ENCODE assay signal across 18 cellular contexts in genomic region chr7:17530249-17530648, GRCh38.
A peak's percentile ranks its signal among the peaks of the same experiment; 100 is the strongest.
DNase-seq lines count a peak whose midpoint lies in the region; ATAC-seq and TF ChIP-seq lines count a peak whose summit lies in the region.
"Had no signal": no experiment of that assay in that cellular context is flagged by ENCODE, and none has a peak within 500 bp of the region (broad histone marks: within the 10 kb centered on the region; RNA-seq: fewer than 3 reads in every experiment).

No MANE protein-coding gene starts in this region.

- DNase-seq in AG04449 (ENCODE audit: low read depth, low spot score) (peak; percentile 82), Panc1 (ENCODE audit: low read depth, low spot score) (no peak), fibroblast of peridontal ligament (ENCODE audit: extremely low read depth) (peak; percentile 49), myocyte (ENCODE audit: low read depth) (peak; percentile 43), globus pallidus (ENCODE audit: low spot score) (no peak), hepatic stellate cell (ENCODE audit: low spot score) (no peak)
- DNase-seq: activated CD4-positive, alpha-beta T cell treated with anti-CD3 and anti-CD28 coated beads, Interleukin-2, amount 10 ng/mL, durations not matched to agents 7 days and 5 days; activated T-cell treated with anti-CD3 and anti-CD28 coated beads, Interleukin-2, amount 50 U/mL, for 72 hours; amygdala; effector memory CD8-positive, alpha-beta T cell; hippocampal formation; PC-9; posterior cingulate gyrus; stimulated activated CD4-positive, alpha-beta T cell treated with anti-CD3 and anti-CD28 coated beads, Interleukin-1b, Interleukin-23, amount 100 ng/mL, for 48 hours; stimulated activated CD8-positive, alpha-beta memory T cell treated with anti-CD3 and anti-CD28 coated beads, Interleukin-4, amount 100 ng/mL, for 48 hours had no signal

- ATAC-seq in Panc1 (no peak), HG03469 (IDR thresholded peaks at IDR 0.05; ENCODE audit: unreplicated experiment) (no peak), HG03520 (IDR thresholded peaks at IDR 0.05; ENCODE audit: unreplicated experiment) (no peak)
- ATAC-seq: effector memory CD8-positive, alpha-beta T cell had no signal

- no peaks in the 10 kb centered on the region for H3K36me3 ChIP-seq in Panc1 (ENCODE audit: control insufficient read depth, insufficient read depth, low read length)
- H3K36me3 ChIP-seq: tibial nerve had no signal

- no TSS peak for BruUV-seq in Panc1 (replicated peaks; lab: Mats Ljungman, UMichigan)

- no peaks in the 10 kb centered on the region for H3K27me3 ChIP-seq in Panc1 (ENCODE audit: control insufficient read depth, insufficient read depth, low read length)
- H3K27me3 ChIP-seq: tibial nerve had no signal

- CTCF ChIA-PET in AG04449 (lab: Yijun Ruan, JAX) = no interaction called here
- CTCF ChIA-PET in Panc1 (lab: Charles Lee) = no interaction called here

- in situ Hi-C loops in Panc1 (cut with HindIII; ENCODE audit: low pct_unique_long_range_greater_than_20kb, low sequenced_read_pairs) = no loop called here

- no peaks in the 10 kb centered on the region for H3K4me1 ChIP-seq in Panc1 (ENCODE audit: control insufficient read depth, insufficient read depth, low read length)

- intact Hi-C loops in Panc1 (cut with micrococcal nuclease; ENCODE audit: unreplicated experiment) = no loop called here

- POLR2A ChIA-PET in AG04449 (lab: Yijun Ruan, JAX) = interaction anchor here (0.5 kb wide), 1 partner anchor 63 kb away, joined by 3 read pairs; no protein-coding TSS in a partner anchor
- POLR2A ChIA-PET in Panc1 (lab: Charles Lee) = no interaction called here

- no peaks in the 10 kb centered on the region for H3K9me3 ChIP-seq in Panc1 (ENCODE audit: control insufficient read depth, insufficient read depth, low read depth, low read length)
- H3K9me3 ChIP-seq: tibial nerve had no signal

- TF ChIP-seq CTCF in AG04449 (IDR thresholded peaks at IDR 0.05; ENCODE audit: insufficient read depth, low read length, missing control alignments) (no peak), Panc1 (IDR thresholded peaks at IDR 0.05) (no peak)

- H3K4me3 ChIP-seq in AG04449 (ENCODE audit: low read depth, low read length) (no peak overlapping the region), Panc1 (ENCODE audit: low read depth in 2 of 2, low read length in 2 of 2) (no peak overlapping the region)
- H3K4me3 ChIP-seq: PC-9, tibial nerve had no signal

- peak overlapping the region; percentile 8; the same call in 1 of the 2 replicates for H3K27ac ChIP-seq in Panc1 (ENCODE audit: low read length)
- H3K27ac ChIP-seq: PC-9 had no signal

Comparison
In these comparisons a context has a peak if more than half of its experiments do, and no peak if none do; other contexts are left out.
1. DNase-seq: peak in AG04449 (single experiment), fibroblast of peridontal ligament (single experiment) and myocyte (single experiment); none in Panc1 (single experiment), globus pallidus (single experiment) and hepatic stellate cell (single experiment).